25 cellular contexts compared by ENCODE assay signal in the genomic region with DNA sequence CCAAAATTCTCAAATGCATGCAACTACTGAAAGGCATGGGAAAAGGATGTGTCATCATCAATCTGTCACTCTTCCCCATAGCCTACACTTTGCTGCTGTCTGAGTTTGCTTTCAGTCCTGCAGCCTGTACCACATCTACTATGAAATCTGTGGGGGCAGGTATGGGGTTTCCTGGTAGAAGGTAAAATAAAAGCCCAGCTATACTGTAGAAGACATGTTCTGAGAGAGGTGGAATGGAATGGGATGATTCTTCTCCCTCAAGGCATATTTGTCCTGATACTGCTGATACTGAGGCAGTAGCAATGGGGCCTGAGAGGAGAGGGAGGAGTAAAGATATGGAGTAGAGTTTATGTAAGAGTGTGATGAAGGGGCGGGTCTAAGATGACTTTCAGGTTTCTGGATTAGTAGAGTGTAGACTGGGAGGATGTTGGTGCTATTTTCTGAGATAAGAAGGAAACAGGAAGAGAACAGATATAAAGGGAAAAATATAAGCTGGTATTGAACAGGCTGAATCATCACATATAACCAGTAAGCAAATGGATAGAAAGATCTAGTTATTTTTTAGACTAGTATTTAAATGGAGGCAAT. TPM values are rescaled to one million over a fixed set of nuclear protein-coding genes. Genes with fewer than 3 reads are reported as not detected.
DNase-seq lines count a peak whose midpoint lies in the region; ATAC-seq and TF ChIP-seq lines count a peak whose summit lies in the region.
"Had no signal": no experiment of that assay in that cellular context is flagged by ENCODE, and none has a peak within 500 bp of the region (broad histone marks: within the 10 kb centered on the region; RNA-seq: fewer than 3 reads in every experiment).

No MANE protein-coding gene starts in this region.

- H3K4me1 Mint-ChIP-seq in natural killer cell treated with Interleukin-12 subunit alpha and Interleukin-12 subunit beta and Interleukin-15 and Interleukin-18, amount 100 ng/mL, for 72 hours (ENCODE audit: low read depth in 2 of 2) = peaks cover 4 to 6% of the 10 kb centered on the region in 2 donors
- no peaks in the 10 kb centered on the region for H3K4me1 Mint-ChIP-seq in natural killer cell

- H3K27ac Mint-ChIP-seq in natural killer cell treated with Interleukin-12 subunit alpha and Interleukin-12 subunit beta and Interleukin-15 and Interleukin-18, amount 100 ng/mL, for 72 hours = no peak overlapping the region
- H3K27ac Mint-ChIP-seq in natural killer cell = no peak overlapping the region

- DNase-seq in natural killer cell treated with Interleukin-12 subunit alpha and Interleukin-12 subunit beta and Interleukin-15 and Interleukin-18, amount 100 ng/mL, for 72 hours (ENCODE audit: low spot score) = no peak
- no peak for DNase-seq in natural killer cell
- peak; percentile 83 for DNase-seq in OCI-M1 (lab: John Stamatoyannopoulos, UW)
- peak; percentile 10 for DNase-seq in epithelial cell of prostate (ENCODE audit: low read depth, low spot score)
- DNase-seq in NCI-H526 (lab: John Stamatoyannopoulos, UW) = no peak
- no peak for DNase-seq in ACHN
- no peak for DNase-seq in NCI-H2196 treated with DMSO at 0.1 percent for 48 hours (lab: John Stamatoyannopoulos, UW; ENCODE audit: unreplicated experiment)
- DNase-seq in SHP77 (lab: John Stamatoyannopoulos, UW) = no peak
- DNase-seq: activated CD8-positive, alpha-beta memory T cell treated with anti-CD3 and anti-CD28 coated beads, Interleukin-2, amount 50 U/mL, for 4 hours; DMS79 treated with DMSO at 0.1 percent for 48 hours; effector memory CD4-positive, alpha-beta T cell; glutamatergic neuron; mucosa of descending colon; NCI-H2029; NCI-H446 treated with DMSO at 0.1 percent for 48 hours; NK-92 treated with Interleukin-12 subunit alpha and Interleukin-12 subunit beta, amount 100 ng/mL, for 24 hours; stimulated activated CD4-positive, alpha-beta T cell treated with anti-CD3 and anti-CD28 coated beads, Interleukin-1b, Interleukin-23, amount 100 ng/mL, for 48 hours; stimulated activated naive CD4-positive, alpha-beta T cell treated with Interleukin-2 at 50 U/mL for 16 hours; T1000 had no signal

- no peak for TF ChIP-seq CTCF in natural killer cell (IDR thresholded peaks at IDR 0.05)

- no peaks in the 10 kb centered on the region for H3K36me3 Mint-ChIP-seq in natural killer cell treated with Interleukin-12 subunit alpha and Interleukin-12 subunit beta and Interleukin-15 and Interleukin-18, amount 100 ng/mL, for 72 hours
- H3K36me3 Mint-ChIP-seq in natural killer cell = no peaks in the 10 kb centered on the region
- H3K36me3 Mint-ChIP-seq: type B pancreatic cell had no signal

- H3K4me3 Mint-ChIP-seq in natural killer cell treated with Interleukin-12 subunit alpha and Interleukin-12 subunit beta and Interleukin-15 and Interleukin-18, amount 100 ng/mL, for 72 hours = no peak overlapping the region
- H3K4me3 Mint-ChIP-seq in natural killer cell = no peak overlapping the region
- H3K4me3 Mint-ChIP-seq: type B pancreatic cell had no signal

- H3K9me3 Mint-ChIP-seq in natural killer cell treated with Interleukin-12 subunit alpha and Interleukin-12 subunit beta and Interleukin-15 and Interleukin-18, amount 100 ng/mL, for 72 hours = no peaks in the 10 kb centered on the region
- H3K9me3 Mint-ChIP-seq in natural killer cell = no peaks in the 10 kb centered on the region
- H3K9me3 Mint-ChIP-seq: type B pancreatic cell had no signal

- H3K27ac ChIP-seq in epithelial cell of prostate = no peak overlapping the region
- H3K27ac ChIP-seq: ascending aorta, KMS-11, prostate gland had no signal

- in situ Hi-C loops in ACHN (cut with HindIII; ENCODE audit: low pct_ligation_motif_present, low pct_unique_long_range_greater_than_20kb, low sequenced_read_pairs) = no loop called here

- ATAC-seq in natural killer cell treated with Interleukin-12 subunit alpha and Interleukin-12 subunit beta and Interleukin-15 and Interleukin-18, amount 100 ng/mL, for 72 hours = peak; percentile 40 to 52
- ATAC-seq in natural killer cell = no peak
- ATAC-seq: activated CD4-positive, CD25-positive, alpha-beta regulatory T cell treated with anti-CD3 and anti-CD28 coated beads, Interleukin-2, amount 50 U/mL, for 24 hours; mucosa of descending colon had no signal

- intact Hi-C loops in natural killer cell (cut with micrococcal nuclease) = no loop called here

- peaks cover 0 to 7% of the 10 kb centered on the region in 2 donors for H3K27me3 Mint-ChIP-seq in natural killer cell treated with Interleukin-12 subunit alpha and Interleukin-12 subunit beta and Interleukin-15 and Interleukin-18, amount 100 ng/mL, for 72 hours
- H3K27me3 Mint-ChIP-seq in natural killer cell (ENCODE audit: low read depth in 2 of 2) = peaks cover 0 to 3% of the 10 kb centered on the region in 2 donors
- H3K27me3 Mint-ChIP-seq: type B pancreatic cell had no signal

RNA-seq across cellular contexts. Expression of gene GYPA, which starts 38.7 kb away (rescaled TPM):
- total RNA-seq in natural killer cell treated with Interleukin-12 subunit alpha and Interleukin-12 subunit beta and Interleukin-15 and Interleukin-18, amount 100 ng/mL, for 72 hours = not detected
- total RNA-seq in natural killer cell = not detected
- total RNA-seq: ascending aorta, fibroblast of lung, mucosa of descending colon, prostate gland had no signal

Comparison
In these comparisons a context has a peak if more than half of its experiments do, and no peak if none do; other contexts are left out.
1. ATAC-seq: peak in natural killer cell treated with Interleukin-12 subunit alpha and Interleukin-12 subunit beta and Interleukin-15 and Interleukin-18, amount 100 ng/mL, for 72 hours (2 of 2); none in natural killer cell (0 of 3).
2. DNase-seq: peak in OCI-M1 (single experiment) and epithelial cell of prostate (single experiment); none in natural killer cell treated with Interleukin-12 subunit alpha and Interleukin-12 subunit beta and Interleukin-15 and Interleukin-18, amount 100 ng/mL, for 72 hours (single experiment), natural killer cell (single experiment), NCI-H526 (0 of 2), ACHN (single experiment), NCI-H2196 treated with DMSO at 0.1 percent for 48 hours (single experiment) and SHP77 (0 of 2).